ENCODE assay signal across 13 cellular contexts in genomic region chr4:187993827-187994226, GRCh38. TPM values are rescaled to one million over a fixed set of nuclear protein-coding genes. Genes with fewer than 3 reads are reported as not detected.
DNase-seq lines count a peak whose midpoint lies in the region; TF ChIP-seq lines count a peak whose summit lies in the region.
"Had no signal": no experiment of that assay in that cellular context is flagged by ENCODE, and none has a peak within 500 bp of the region (broad histone marks: within the 10 kb centered on the region; RNA-seq: fewer than 3 reads in every experiment).

No MANE protein-coding gene starts in this region.

- H3K27ac ChIP-seq in brain microvascular endothelial cell (no peak overlapping the region), osteoblast (ENCODE audit: low read depth, low read length) (no peak overlapping the region)
- H3K27ac ChIP-seq: epithelial cell of prostate, GM23248 had no signal

- no peak for TF ChIP-seq POLR2A in erythroblast (IDR thresholded peaks at IDR 0.05; ENCODE audit: low read length)

- DNase-seq in NCI-H748 (lab: John Stamatoyannopoulos, UW; ENCODE audit: unreplicated experiment): peak; percentile 28
- no peak for DNase-seq in NCI-H748 treated with DMSO at 0.1 percent for 48 hours (lab: John Stamatoyannopoulos, UW)
- DNase-seq in Kasumi-1 (lab: John Stamatoyannopoulos, UW): peak; percentile 26 to 52
- DNase-seq in brain microvascular endothelial cell: peak; percentile 11
- no peak for DNase-seq in osteoblast (ENCODE audit: insufficient read length, low spot score, missing footprints)
- DNase-seq in erythroblast (lab: John Stamatoyannopoulos, UW): no peak
- DNase-seq in NCI-H2227 treated with DMSO at 0.1 percent for 48 hours (lab: John Stamatoyannopoulos, UW): no peak
- no peak for DNase-seq in epidermal melanocyte (ENCODE audit: insufficient read length, low spot score)
- DNase-seq: aorta, GM23248, NCI-H774 had no signal

- no peaks in the 10 kb centered on the region for H3K4me1 ChIP-seq in osteoblast (ENCODE audit: insufficient read depth, low read length)

- in situ Hi-C loops in brain microvascular endothelial cell (cut with HindIII; ENCODE audit: low pct_ligation_motif_present, low sequenced_read_pairs): no loop called here

- H3K4me3 ChIP-seq in brain microvascular endothelial cell (ENCODE audit: low read depth, low read length) (no peak overlapping the region), osteoblast (ENCODE audit: insufficient read depth, low read length) (no peak overlapping the region)
- H3K4me3 ChIP-seq: GM23248 had no signal

- TF ChIP-seq CTCF in brain microvascular endothelial cell (IDR thresholded peaks at IDR 0.05; ENCODE audit: low read depth, low read length, missing control alignments): peak; percentile 52
- TF ChIP-seq CTCF in osteoblast (IDR thresholded peaks at IDR 0.05; ENCODE audit: extremely low read depth, low read depth, low read length): peak; percentile 53

- no peak overlapping the region for H2AFZ ChIP-seq in osteoblast (ENCODE audit: low read length)
- H2AFZ ChIP-seq: GM23248 had no signal

- no peaks in the 10 kb centered on the region for H3K79me2 ChIP-seq in osteoblast (ENCODE audit: insufficient read depth, low read length)

- no peaks in the 10 kb centered on the region for H4K20me1 ChIP-seq in osteoblast (ENCODE audit: insufficient read depth, low read length)

- no peaks in the 10 kb centered on the region for H3K9me3 ChIP-seq in osteoblast (ENCODE audit: low read depth, low read length)

- no peak overlapping the region for H3K4me2 ChIP-seq in osteoblast (ENCODE audit: insufficient read depth, low read length)

- H3K36me3 ChIP-seq in brain microvascular endothelial cell (replicated peaks) (no peaks in the 10 kb centered on the region), osteoblast (ENCODE audit: insufficient read depth, low read length) (no peaks in the 10 kb centered on the region)

- no peaks in the 10 kb centered on the region for H3K27me3 ChIP-seq in brain microvascular endothelial cell (replicated peaks)
- no peaks in the 10 kb centered on the region for H3K27me3 ChIP-seq in osteoblast (ENCODE audit: insufficient read depth, low read length)

RNA-seq across cellular contexts. Expression of gene ZFP42, which starts 1.7 kb away (rescaled TPM):
- total RNA-seq in osteoblast: not detected in 2 replicates
- total RNA-seq: aorta; GM23248; natural killer cell treated with Interleukin-12 subunit alpha and Interleukin-12 subunit beta and Interleukin-15 and Interleukin-18, amount 100 ng/mL, for 72 hours had no signal

Comparison
In these comparisons a context has a peak if more than half of its experiments do, and no peak if none do; other contexts are left out.
1. DNase-seq: peak in NCI-H748 (single experiment), Kasumi-1 (2 of 2) and brain microvascular endothelial cell (single experiment); none in NCI-H748 treated with DMSO at 0.1 percent for 48 hours (single experiment), osteoblast (single experiment), erythroblast (0 of 2), NCI-H2227 treated with DMSO at 0.1 percent for 48 hours (single experiment) and epidermal melanocyte (single experiment).